Comparison of ENCODE assay signal across 16 cellular contexts in genomic region chr12:110758922-110759321, GRCh38. TPM values are rescaled to one million over a fixed set of nuclear protein-coding genes. Genes with fewer than 3 reads are reported as not detected.
A peak's percentile ranks its signal among the peaks of the same experiment; 100 is the strongest.
DNase-seq lines count a peak whose midpoint lies in the region; ATAC-seq and TF ChIP-seq lines count a peak whose summit lies in the region.
"Had no signal": no experiment of that assay in that cellular context is flagged by ENCODE, and none has a peak within 500 bp of the region (broad histone marks: within the 10 kb centered on the region; RNA-seq: fewer than 3 reads in every experiment).

No MANE protein-coding gene starts in this region.

- no peak overlapping the region for H2BK5ac ChIP-seq in mesendoderm (ENCODE audit: low read length)

- H3K4me2 ChIP-seq in mesendoderm (ENCODE audit: low read length): no peak overlapping the region
- H3K4me2 ChIP-seq: A549; BLaER1 treated with 17β-estradiol and CSF1 and Interleukin-3, amounts not matched to agents 10 nM and 100 nM had no signal

- POLR2A ChIA-PET in HEK293 (lab: Yijun Ruan, JAX): no interaction called here

- no peak overlapping the region for H2BK120ac ChIP-seq in mesendoderm (ENCODE audit: low read depth, low read length)

- no peak overlapping the region for H4K8ac ChIP-seq in mesendoderm (ENCODE audit: low read depth, low read length)

- no peaks in the 10 kb centered on the region for H3K79me2 ChIP-seq in mesendoderm (ENCODE audit: control insufficient read depth, insufficient read depth, low read length)

- no peaks in the 10 kb centered on the region for H3K9me3 ChIP-seq in HEK293 (ENCODE audit: control insufficient read depth, insufficient read depth, low read depth, low read length)
- H3K9me3 ChIP-seq in transverse colon: no peaks in the 10 kb centered on the region
- H3K9me3 ChIP-seq: A549; BLaER1 treated with 17β-estradiol and CSF1 and Interleukin-3, amounts not matched to agents 10 nM and 100 nM; Caco-2 had no signal

- CTCF ChIA-PET in HEK293 (lab: Yijun Ruan, JAX): no interaction called here

- in situ Hi-C loops in transverse colon (cut with MboI; ENCODE audit: low pct_ligation_motif_present in 1 of 4, low pct_unique_long_range_greater_than_20kb in 1 of 4, low sequenced_read_pairs in 3 of 4): no loop called here

- H3K23ac ChIP-seq in mesendoderm (ENCODE audit: low read length): no peak overlapping the region

- H3K27me3 ChIP-seq in transverse colon: no peaks in the 10 kb centered on the region
- no peaks in the 10 kb centered on the region for H3K27me3 ChIP-seq in mesendoderm (ENCODE audit: insufficient read depth, low read length, poor library complexity)
- H3K27me3 ChIP-seq: BLaER1 treated with 17β-estradiol and CSF1 and Interleukin-3, amounts not matched to agents 10 nM and 100 nM had no signal

- no peak overlapping the region for H3K18ac ChIP-seq in mesendoderm (ENCODE audit: low read length)

- H3K4ac ChIP-seq in mesendoderm (ENCODE audit: low read depth, low read length): no peak overlapping the region

- DNase-seq in left colon: peak; percentile 45 to 58
- peak; percentile 54 for DNase-seq in transverse colon
- no peak for DNase-seq in mesendoderm
- DNase-seq: AML-193; Caco-2; Calu3; CD4-positive, alpha-beta T cell; CD8-positive, alpha-beta T cell; DMS79 treated with DMSO at 0.1 percent for 48 hours; GF-D8 had no signal

- ATAC-seq in left colon (peak; percentile 96), GM18868 (IDR thresholded peaks at IDR 0.05; ENCODE audit: unreplicated experiment) (no peak)
- ATAC-seq: A549; CD8-positive, alpha-beta T cell had no signal

- WGBS in transverse colon (ENCODE audit: low coverage in 1 of 2), 2 donors: 60 to 66% methylated on average over 5 to 6 of the region's 6 CpGs
- no CpG with 5 or more reads among the region's 6 CpGs for WGBS in mesendoderm (ENCODE audit: extremely low coverage, insufficient coverage, low lambda C conversion rate)

- no peak overlapping the region for H2AK5ac ChIP-seq in mesendoderm (ENCODE audit: low read length)

- TF ChIP-seq CTCF in HEK293 (tag by site-specific recombination; IDR thresholded peaks at IDR 0.05) (no peak), transverse colon (IDR thresholded peaks at IDR 0.05) (peak in 1 of 5 experiments; percentile 29)

- intact Hi-C loops in left colon (cut with DNase I, micrococcal nuclease): no loop called here
- intact Hi-C loops in transverse colon (cut with DNase I; ENCODE audit: low total_unique reads): no loop called here

- no peak for TF ChIP-seq POLR2A in transverse colon (IDR thresholded peaks at IDR 0.05)

- H3K4me1 ChIP-seq in HEK293 (ENCODE audit: control insufficient read depth, insufficient read depth, low read length) (no peaks in the 10 kb centered on the region), transverse colon (peaks cover 0 to 4% (median 0%) of the 10 kb centered on the region in 4 donors), mesendoderm (ENCODE audit: control insufficient read depth, low read depth, low read length) (no peaks in the 10 kb centered on the region)
- H3K4me1 ChIP-seq: Caco-2 had no signal

- H3K36me3 ChIP-seq in HEK293 (ENCODE audit: control insufficient read depth in 2 of 2, insufficient read depth in 1 of 2, low read length in 2 of 2): no peaks in the 10 kb centered on the region
- no peaks in the 10 kb centered on the region for H3K36me3 ChIP-seq in transverse colon
- H3K36me3 ChIP-seq in mesendoderm (ENCODE audit: control insufficient read depth, insufficient read depth, low read length): no peaks in the 10 kb centered on the region
- H3K36me3 ChIP-seq: BLaER1 treated with 17β-estradiol and CSF1 and Interleukin-3, amounts not matched to agents 10 nM and 100 nM had no signal

- H3K4me3 ChIP-seq in HEK293 (ENCODE audit: low read depth, low read length) (no peak overlapping the region), transverse colon (no peak overlapping the region), mesendoderm (ENCODE audit: low read length) (no peak overlapping the region)
- H3K4me3 ChIP-seq: A549; BLaER1 treated with 17β-estradiol and CSF1 and Interleukin-3, amounts not matched to agents 10 nM and 100 nM had no signal

- H3K56ac ChIP-seq in mesendoderm (ENCODE audit: low read length): no peak overlapping the region

- no peaks in the 10 kb centered on the region for H3K79me1 ChIP-seq in mesendoderm (ENCODE audit: low read length)

- H4K5ac ChIP-seq in mesendoderm (ENCODE audit: low read length): no peak overlapping the region

- no peak overlapping the region for H2BK15ac ChIP-seq in mesendoderm (replicated peaks; ENCODE audit: low read depth)

- TF ChIP-seq EP300 in transverse colon (IDR thresholded peaks at IDR 0.05; ENCODE audit: low read depth): no peak

- no peak overlapping the region for H3K27ac ChIP-seq in HEK293 (ENCODE audit: extremely low read depth, low read depth, low read length)
- no peak overlapping the region for H3K27ac ChIP-seq in transverse colon
- H3K27ac ChIP-seq in mesendoderm (ENCODE audit: low read depth, low read length): no peak overlapping the region
- H3K27ac ChIP-seq: 22Rv1; A549; BLaER1 treated with 17β-estradiol and CSF1 and Interleukin-3, amounts not matched to agents 10 nM and 100 nM; C4-2B had no signal

- H3K9ac ChIP-seq in mesendoderm (ENCODE audit: low read length): no peak overlapping the region
- H3K9ac ChIP-seq: BLaER1 treated with 17β-estradiol and CSF1 and Interleukin-3, amounts not matched to agents 10 nM and 100 nM had no signal

TF ChIP-seq in HEK293, 187 proteins besides CTCF, POLR2A, EP300 and RAD21:
- TF ChIP-seq, protein P1, sequence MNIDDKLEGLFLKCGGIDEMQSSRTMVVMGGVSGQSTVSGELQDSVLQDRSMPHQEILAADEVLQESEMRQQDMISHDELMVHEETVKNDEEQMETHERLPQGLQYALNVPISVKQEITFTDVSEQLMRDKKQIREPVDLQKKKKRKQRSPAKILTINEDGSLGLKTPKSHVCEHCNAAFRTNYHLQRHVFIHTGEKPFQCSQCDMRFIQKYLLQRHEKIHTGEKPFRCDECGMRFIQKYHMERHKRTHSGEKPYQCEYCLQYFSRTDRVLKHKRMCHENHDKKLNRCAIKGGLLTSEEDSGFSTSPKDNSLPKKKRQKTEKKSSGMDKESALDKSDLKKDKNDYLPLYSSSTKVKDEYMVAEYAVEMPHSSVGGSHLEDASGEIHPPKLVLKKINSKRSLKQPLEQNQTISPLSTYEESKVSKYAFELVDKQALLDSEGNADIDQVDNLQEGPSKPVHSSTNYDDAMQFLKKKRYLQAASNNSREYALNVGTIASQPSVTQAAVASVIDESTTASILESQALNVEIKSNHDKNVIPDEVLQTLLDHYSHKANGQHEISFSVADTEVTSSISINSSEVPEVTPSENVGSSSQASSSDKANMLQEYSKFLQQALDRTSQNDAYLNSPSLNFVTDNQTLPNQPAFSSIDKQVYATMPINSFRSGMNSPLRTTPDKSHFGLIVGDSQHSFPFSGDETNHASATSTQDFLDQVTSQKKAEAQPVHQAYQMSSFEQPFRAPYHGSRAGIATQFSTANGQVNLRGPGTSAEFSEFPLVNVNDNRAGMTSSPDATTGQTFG (tag by site-specific recombination; IDR thresholded peaks at IDR 0.05; ENCODE audit: borderline replicate concordance): no peak
- TF ChIP-seq PRDM6 (tag by site-specific recombination; IDR thresholded peaks at IDR 0.05) (0 out of 2 replicates have a peak, but pooled peaks have one; percentile 46), IKZF3 (tag by site-specific recombination; IDR thresholded peaks at IDR 0.05) (no peak), ZNF155 (tag by site-specific recombination; IDR thresholded peaks at IDR 0.05) (no peak), SCRT2 (tag by site-specific recombination; IDR thresholded peaks at IDR 0.05) (0 out of 2 replicates have a peak, but pooled peaks have one; percentile 20), ZFP3 (tag by site-specific recombination; IDR thresholded peaks at IDR 0.05; ENCODE audit: low read depth) (no peak), ZNF571 (tag by site-specific recombination; IDR thresholded peaks at IDR 0.05) (no peak), ZNF248 (tag by site-specific recombination; IDR thresholded peaks at IDR 0.05) (no peak), ZNF660 (tag by site-specific recombination; IDR thresholded peaks at IDR 0.05) (no peak)
- TF ChIP-seq, protein P2, sequence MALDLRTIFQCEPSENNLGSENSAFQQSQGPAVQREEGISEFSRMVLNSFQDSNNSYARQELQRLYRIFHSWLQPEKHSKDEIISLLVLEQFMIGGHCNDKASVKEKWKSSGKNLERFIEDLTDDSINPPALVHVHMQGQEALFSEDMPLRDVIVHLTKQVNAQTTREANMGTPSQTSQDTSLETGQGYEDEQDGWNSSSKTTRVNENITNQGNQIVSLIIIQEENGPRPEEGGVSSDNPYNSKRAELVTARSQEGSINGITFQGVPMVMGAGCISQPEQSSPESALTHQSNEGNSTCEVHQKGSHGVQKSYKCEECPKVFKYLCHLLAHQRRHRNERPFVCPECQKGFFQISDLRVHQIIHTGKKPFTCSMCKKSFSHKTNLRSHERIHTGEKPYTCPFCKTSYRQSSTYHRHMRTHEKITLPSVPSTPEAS (tag by site-specific recombination; IDR thresholded peaks at IDR 0.05): no peak

RNA-seq across cellular contexts. Expression of gene PPP1CC, which starts 16.2 kb away (rescaled TPM):
- total RNA-seq in left colon (100 to 1,000 TPM; 165 to 178 TPM), transverse colon (100 to 1,000 TPM; 156 to 759 (median 244) TPM)
- 266 TPM for polyA plus RNA-seq in mesendoderm (2013, experiment 1 of 2)
- polyA plus RNA-seq in mesendoderm (2013, experiment 2 of 2): 258 TPM
